Comparison of ENCODE assay signal across 19 cellular contexts in genomic region chr5:96203761-96204160, GRCh38.
DNase-seq lines count a peak whose midpoint lies in the region; ATAC-seq and TF ChIP-seq lines count a peak whose summit lies in the region.
"Had no signal": no experiment of that assay in that cellular context is flagged by ENCODE, and none has a peak within 500 bp of the region (broad histone marks: within the 10 kb centered on the region; RNA-seq: fewer than 3 reads in every experiment).

No MANE protein-coding gene starts in this region.

- TF ChIP-seq POLR2A in breast epithelium (IDR thresholded peaks at IDR 0.05) = no peak

- H3K9me3 ChIP-seq in mammary epithelial cell (replicated peaks; ENCODE audit: insufficient read depth, low read length) (peaks cover 8% of the 10 kb centered on the region), breast epithelium (peaks cover 5 to 27% of the 10 kb centered on the region in 2 donors), adipocyte (ENCODE audit: control insufficient read depth, low read length) (peaks cover 15% of the 10 kb centered on the region), left ventricle myocardium inferior (replicated peaks) (peaks cover 31% of the 10 kb centered on the region)

- in situ Hi-C loops in mammary epithelial cell (cut with MboI; ENCODE audit: low sequenced_read_pairs in 2 of 2) = loop anchor here in 1 of 2 donors (25.0 kb wide), 1 partner anchor 241 kb away; the partner anchor contains the start of gene ELL2

- no peaks in the 10 kb centered on the region for H4K20me1 ChIP-seq in mammary epithelial cell (ENCODE audit: insufficient read depth, low read length)

- CTCF ChIA-PET in mammary epithelial cell (lab: Charles Lee; ENCODE audit: low non-redundant PET) = interaction anchor here (0.7 kb wide), 1 partner anchor 139 kb away, joined by 4 read pairs; no protein-coding TSS in a partner anchor

- no peak for TF ChIP-seq CTCF in mammary epithelial cell (conservative IDR thresholded peaks at IDR 0.05 in 1 of 2, IDR thresholded peaks at IDR 0.05 in 1 of 2; ENCODE audit: extremely low read depth in 1 of 2, insufficient read depth in 1 of 2, low read depth in 1 of 2, low read length in 2 of 2)
- no peak for TF ChIP-seq CTCF in breast epithelium (IDR thresholded peaks at IDR 0.05)
- TF ChIP-seq CTCF in left ventricle myocardium inferior (IDR thresholded peaks at IDR 0.05; ENCODE audit: borderline replicate concordance) = no peak

- no peak for ATAC-seq in HG03432 (IDR thresholded peaks at IDR 0.05; ENCODE audit: unreplicated experiment)
- ATAC-seq: GM23338, Panc1, SK-N-SH treated with all-trans-retinoic acid at 6 μM for 48 hours had no signal

- no peaks in the 10 kb centered on the region for H3K79me2 ChIP-seq in mammary epithelial cell (ENCODE audit: insufficient read depth, low read length)

- intact Hi-C loops in mammary epithelial cell (cut with micrococcal nuclease) = no loop called here
- intact Hi-C loops in breast epithelium (cut with DNase I; ENCODE audit: low total_unique reads) = no loop called here
- intact Hi-C loops in left ventricle myocardium inferior (cut with micrococcal nuclease) = no loop called here

- H3K27me3 ChIP-seq in mammary epithelial cell (ENCODE audit: insufficient read depth, low read length) (no peaks in the 10 kb centered on the region), breast epithelium (no peaks in the 10 kb centered on the region), adipocyte (replicated peaks; ENCODE audit: control insufficient read depth, insufficient read depth, low read length) (no peaks in the 10 kb centered on the region), left ventricle myocardium inferior (ENCODE audit: low read depth) (no peaks in the 10 kb centered on the region)
- H3K27me3 ChIP-seq: MG63 had no signal

- no peak overlapping the region for H2AFZ ChIP-seq in mammary epithelial cell (ENCODE audit: low read depth, low read length)
- H2AFZ ChIP-seq: GM23338 had no signal

- no peak overlapping the region for H3K4me2 ChIP-seq in mammary epithelial cell (ENCODE audit: insufficient read depth, low read depth, low read length)
- H3K4me2 ChIP-seq: GM23338 had no signal

- BruUV-seq in mammary epithelial cell (replicated peaks; lab: Mats Ljungman, UMichigan) = no TSS peak

- H3K4me3 ChIP-seq in mammary epithelial cell (replicated peaks in 1 of 3; ENCODE audit: insufficient read depth in 1 of 3, low read depth in 2 of 3, low read length in 3 of 3) (no peak overlapping the region), breast epithelium (no peak overlapping the region), adipocyte (ENCODE audit: low read length) (no peak overlapping the region), left ventricle myocardium inferior (no peak overlapping the region)
- H3K4me3 ChIP-seq: GM23338, MG63 had no signal

- 78% methylated on average over 3 of the region's 3 CpGs for WGBS in mammary epithelial cell (ENCODE audit: low coverage, missing lambda C conversion rate)

- H3K36me3 ChIP-seq in mammary epithelial cell (ENCODE audit: insufficient read depth, low read length) (no peaks in the 10 kb centered on the region), breast epithelium (no peaks in the 10 kb centered on the region), adipocyte (ENCODE audit: control insufficient read depth, insufficient read depth, low read length, severe bottlenecking) (no peaks in the 10 kb centered on the region), left ventricle myocardium inferior (no peaks in the 10 kb centered on the region)

- H3K9ac ChIP-seq in mammary epithelial cell (ENCODE audit: insufficient read depth, low read length) (no peak overlapping the region), adipocyte (ENCODE audit: low read length) (no peak overlapping the region)

- dilution Hi-C loops in mammary epithelial cell (cut with HindIII; ENCODE audit: low sequenced_read_pairs) = no loop called here

- DNase-seq in mammary epithelial cell (peak; percentile 54), breast epithelium (ENCODE audit: low spot score in 2 of 2) (no peak), adipocyte (ENCODE audit: low read depth) (peak; percentile 48), fibroblast of peridontal ligament (ENCODE audit: extremely low read depth) (peak; percentile 71), DMS79 (lab: John Stamatoyannopoulos, UW) (no peak), amygdala (lab: John Stamatoyannopoulos, UW) (no peak), left ventricle myocardium inferior (no peak)
- DNase-seq: Caco-2, GF-D8, KG1, MG63, NCI-H1105, NCI-H1694 treated with DMSO at 0.1 percent for 48 hours, Right ventricle myocardium superior had no signal

- H3K4me1 ChIP-seq in mammary epithelial cell (ENCODE audit: insufficient read depth, low read length) (no peaks in the 10 kb centered on the region), breast epithelium (no peaks in the 10 kb centered on the region), adipocyte (ENCODE audit: control insufficient read depth, insufficient read depth, low read length) (peaks cover 23% of the 10 kb centered on the region), left ventricle myocardium inferior (no peaks in the 10 kb centered on the region)

- H3K27ac ChIP-seq in mammary epithelial cell (ENCODE audit: insufficient read depth, low read depth, low read length) (no peak overlapping the region), breast epithelium (no peak overlapping the region), left ventricle myocardium inferior (replicated peaks) (no peak overlapping the region)
- H3K27ac ChIP-seq: 22Rv1 had no signal

Comparison
In these comparisons a context has a peak if more than half of its experiments do, and no peak if none do; other contexts are left out.
1. DNase-seq: peak in mammary epithelial cell (single experiment), adipocyte (single experiment) and fibroblast of peridontal ligament (single experiment); none in breast epithelium (0 of 2), DMS79 (single experiment), amygdala (0 of 56) and left ventricle myocardium inferior (single experiment).